ENCODE assay signal across 31 cellular contexts in the genomic region with DNA sequence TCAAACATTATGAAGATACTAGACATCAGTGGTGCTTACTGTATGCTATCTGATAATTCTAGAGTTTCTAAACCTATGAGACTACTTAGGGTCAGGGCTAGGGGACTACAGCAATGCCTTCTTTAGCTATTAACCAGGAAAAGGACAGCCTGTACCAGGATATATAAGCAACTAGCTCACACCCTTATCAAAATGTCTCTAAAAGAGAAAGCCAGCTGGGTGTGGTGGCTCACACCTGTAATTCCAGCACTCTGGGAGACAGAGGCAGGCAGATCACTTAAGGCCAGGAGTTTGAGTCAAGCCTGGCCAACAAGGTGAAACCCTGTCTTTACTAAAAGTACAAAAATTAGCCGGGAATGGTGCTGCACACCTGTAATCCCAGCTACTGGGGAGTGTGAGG.
"Had no signal": no experiment of that assay in that cellular context is flagged by ENCODE, and none has a peak within 500 bp of the region (broad histone marks: within the 10 kb centered on the region; RNA-seq: fewer than 3 reads in every experiment).

No MANE protein-coding gene starts in this region.

- H3K4me3 ChIP-seq: neural progenitor cell, ovary, psoas muscle, right lobe of liver, sigmoid colon, smooth muscle cell, spleen, suprapubic skin, testis, tibial artery, upper lobe of left lung, vagina had no signal

- H3K36me3 ChIP-seq: neural progenitor cell, ovary had no signal

- H3K27ac ChIP-seq: neural progenitor cell, ovary, parathyroid adenoma, psoas muscle, right lobe of liver, sigmoid colon, spleen, suprapubic skin, testis, tibial artery, upper lobe of left lung, vagina had no signal

- H3K27me3 Mint-ChIP-seq: progenitor cell of endocrine pancreas; stimulated activated memory B cell treated with anti-CD40 and anti-IgM and Interleukin-4, amounts not matched to agents 10 μg/mL and 1 μg/mL and 100 μg/mL, for 72 hours; stimulated activated naive CD8-positive, alpha-beta T cell treated with anti-CD3 and anti-CD28 coated beads, Interleukin-15, amount 100 ng/mL, for 72 hours had no signal

- H3K27me3 ChIP-seq: neural progenitor cell, ovary, right lobe of liver, sigmoid colon, spleen, suprapubic skin, testis, tibial artery, upper lobe of left lung, vagina had no signal

- H3K4me1 ChIP-seq: neural progenitor cell, parathyroid adenoma, psoas muscle, right lobe of liver, sigmoid colon, spleen, suprapubic skin, testis, tibial artery, upper lobe of left lung, vagina had no signal

- FAIRE-seq: urothelium cell line had no signal

- H3K27ac Mint-ChIP-seq: natural killer cell; nephron; neural progenitor cell; progenitor cell of endocrine pancreas; stimulated activated memory B cell treated with anti-CD40 and anti-IgM and Interleukin-4, amounts not matched to agents 10 μg/mL and 1 μg/mL and 100 μg/mL, for 72 hours; stimulated activated naive CD8-positive, alpha-beta T cell treated with anti-CD3 and anti-CD28 coated beads, Interleukin-15, amount 100 ng/mL, for 72 hours had no signal

- H3K4me3 Mint-ChIP-seq: natural killer cell; nephron; neural progenitor cell; stimulated activated memory B cell treated with anti-CD40 and anti-IgM and Interleukin-4, amounts not matched to agents 10 μg/mL and 1 μg/mL and 100 μg/mL, for 72 hours; stimulated activated naive CD8-positive, alpha-beta T cell treated with anti-CD3 and anti-CD28 coated beads, Interleukin-15, amount 100 ng/mL, for 72 hours had no signal

- ATAC-seq: natural killer cell; psoas muscle; right cardiac atrium; right lobe of liver; stimulated activated memory B cell treated with anti-CD40 and anti-IgM and Interleukin-4, amounts not matched to agents 10 μg/mL and 1 μg/mL and 100 μg/mL, for 72 hours; stimulated activated naive CD8-positive, alpha-beta T cell treated with anti-CD3 and anti-CD28 coated beads, Interleukin-15, amount 100 ng/mL, for 72 hours; stimulated activated naive CD8-positive, alpha-beta T cell treated with anti-CD3 and anti-CD28 coated beads, Interleukin-15, Interleukin-2, amounts not matched to agents 100 U/mL and 50 U/mL, for 24 hours had no signal

- H3K9ac ChIP-seq: neural progenitor cell, parathyroid adenoma had no signal

- H3K4me1 Mint-ChIP-seq: nephron; neural progenitor cell; stimulated activated memory B cell treated with anti-CD40 and anti-IgM and Interleukin-4, amounts not matched to agents 10 μg/mL and 1 μg/mL and 100 μg/mL, for 72 hours; stimulated activated naive CD8-positive, alpha-beta T cell treated with anti-CD3 and anti-CD28 coated beads, Interleukin-15, amount 100 ng/mL, for 72 hours had no signal

- DNase-seq: natural killer cell; occipital lobe; ovary; posterior cingulate gyrus; psoas muscle; right cardiac atrium; right lobe of liver; sigmoid colon; spleen; stimulated activated CD4-positive, alpha-beta T cell treated with anti-CD3 and anti-CD28 coated beads, Interleukin-12 subunit alpha, Interleukin-12 subunit beta, amount 100 ng/mL, for 4 hours; stimulated activated CD4-positive, alpha-beta T cell treated with anti-CD3 and anti-CD28 coated beads, Interleukin-1b, Interleukin-23, amount 100 ng/mL, for 48 hours; stimulated activated CD4-positive, alpha-beta T cell treated with anti-CD3 and anti-CD28 coated beads, Interleukin-4, amount 100 ng/mL, for 1 hour; stimulated activated CD4-positive, alpha-beta T cell treated with anti-CD3 and anti-CD28 coated beads, Interleukin-4, amount 100 ng/mL, for 4 hours; stimulated activated CD8-positive, alpha-beta memory T cell treated with anti-CD3 and anti-CD28 coated beads, Interleukin-4, amount 100 ng/mL, for 48 hours; stimulated activated naive CD4-positive, alpha-beta T cell; stimulated activated naive CD8-positive, alpha-beta T cell treated with anti-CD3 and anti-CD28 coated beads, Interleukin-15, amount 100 ng/mL, for 72 hours; stimulated activated naive CD8-positive, alpha-beta T cell treated with anti-CD3 and anti-CD28 coated beads, Interleukin-15, Interleukin-2, amounts not matched to agents 100 U/mL and 50 U/mL, for 24 hours; substantia nigra; testis; tibial artery; trophoblast cell; upper lobe of left lung had no signal

- H3K36me3 Mint-ChIP-seq: natural killer cell had no signal

- H3K9me3 Mint-ChIP-seq: natural killer cell; nephron; neural progenitor cell; stimulated activated memory B cell treated with anti-CD40 and anti-IgM and Interleukin-4, amounts not matched to agents 10 μg/mL and 1 μg/mL and 100 μg/mL, for 72 hours; stimulated activated naive CD8-positive, alpha-beta T cell treated with anti-CD3 and anti-CD28 coated beads, Interleukin-15, amount 100 ng/mL, for 72 hours had no signal

- H3K9me3 ChIP-seq: ovary, psoas muscle, right lobe of liver, sigmoid colon, spleen, suprapubic skin, testis, tibial artery, upper lobe of left lung, vagina had no signal
